Comparison of ENCODE assay signal across 20 cellular contexts in the genomic region with DNA sequence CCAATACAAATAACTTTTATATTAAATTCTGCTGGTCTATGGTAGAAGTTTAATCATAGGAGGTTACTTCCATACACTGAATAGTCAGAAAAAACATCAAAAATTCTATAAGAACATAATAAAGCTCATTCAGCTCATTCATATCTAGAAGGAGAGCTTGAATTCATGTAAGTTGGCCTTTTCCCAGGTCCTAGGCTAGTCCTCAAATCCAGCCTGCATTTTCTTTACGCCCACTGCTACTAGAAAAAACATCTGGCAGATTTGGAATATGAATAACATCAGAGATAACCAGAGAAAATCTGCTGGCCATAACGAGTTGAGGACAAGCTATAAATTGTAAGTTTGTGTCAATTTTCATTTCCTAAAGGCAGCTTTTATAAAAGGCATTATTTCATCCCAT.
"Had no signal": no experiment of that assay in that cellular context is flagged by ENCODE, and none has a peak within 500 bp of the region (broad histone marks: within the 10 kb centered on the region; RNA-seq: fewer than 3 reads in every experiment).

No MANE protein-coding gene starts in this region.

- H3K4me1 Mint-ChIP-seq: naive B cell had no signal

- H3K4me1 ChIP-seq: psoas muscle, right lobe of liver, stomach had no signal

- FAIRE-seq: endometrium, frontal cortex, urothelium cell line had no signal

- H3K27ac ChIP-seq: psoas muscle, right lobe of liver, stomach had no signal

- H3K36me3 ChIP-seq: heart left ventricle, right lobe of liver, stomach had no signal

- H3K27ac Mint-ChIP-seq: naive B cell, type B pancreatic cell had no signal

- H3K4me3 ChIP-seq: heart left ventricle, psoas muscle, right lobe of liver, stomach had no signal

- H3K9me3 ChIP-seq: heart left ventricle, psoas muscle, right lobe of liver had no signal

- DNase-seq: cortex of kidney; effector memory CD4-positive, alpha-beta T cell; heart left ventricle; hippocampal formation; left colon; mesendoderm; naive B cell; occipital lobe; psoas muscle; retina; right lobe of liver; stimulated activated CD4-positive, alpha-beta T cell treated with anti-CD3 and anti-CD28 coated beads, Interleukin-12 subunit alpha, Interleukin-12 subunit beta, amount 100 ng/mL, for 4 hours; stimulated activated naive CD4-positive, alpha-beta T cell; stomach had no signal

- H3K4me3 Mint-ChIP-seq: naive B cell, nephron, type B pancreatic cell had no signal

- H3K27me3 ChIP-seq: heart left ventricle, right lobe of liver, stomach had no signal

- ATAC-seq: esophagus mucosa, heart left ventricle, left colon, psoas muscle, right lobe of liver had no signal

- H3K9me3 Mint-ChIP-seq: type B pancreatic cell had no signal

- H3K36me3 Mint-ChIP-seq: naive B cell, type B pancreatic cell had no signal
